Comparison of ENCODE assay signal across 16 cellular contexts in genomic region chr6:52253494-52253893, GRCh38. TPM values are rescaled to one million over a fixed set of nuclear protein-coding genes. Genes with fewer than 3 reads are reported as not detected.
DNase-seq lines count a peak whose midpoint lies in the region; ATAC-seq and TF ChIP-seq lines count a peak whose summit lies in the region.
"Had no signal": no experiment of that assay in that cellular context is flagged by ENCODE, and none has a peak within 500 bp of the region (broad histone marks: within the 10 kb centered on the region; RNA-seq: fewer than 3 reads in every experiment).

No MANE protein-coding gene starts in this region.

- H3K36me3 Mint-ChIP-seq in T-helper 17 cell (ENCODE audit: low read depth): peaks cover 10% of the 10 kb centered on the region
- H3K36me3 Mint-ChIP-seq: mesothelial cell of epicardium had no signal

- peaks cover 15% of the 10 kb centered on the region for H3K4me1 Mint-ChIP-seq in T-helper 17 cell

- H3K27me3 Mint-ChIP-seq in T-helper 17 cell: peaks cover 55% of the 10 kb centered on the region

- H3K4me3 Mint-ChIP-seq in T-helper 17 cell: peak overlapping the region; percentile 9
- H3K4me3 Mint-ChIP-seq: mesothelial cell of epicardium had no signal

- ATAC-seq in T-helper 17 cell (no peak), GM19463 (IDR thresholded peaks at IDR 0.05; ENCODE audit: unreplicated experiment) (no peak)

- no peaks in the 10 kb centered on the region for H3K9me3 ChIP-seq in T-helper 17 cell (ENCODE audit: control insufficient read depth, low read length, poor library complexity, severe bottlenecking)
- H3K9me3 ChIP-seq: BLaER1 treated with 17β-estradiol and CSF1 and Interleukin-3, amounts not matched to agents 10 nM and 100 nM; esophagus squamous epithelium; spleen had no signal

- DNase-seq in activated naive CD4-positive, alpha-beta T cell treated with Interleukin-2 at 50 U/mL for 16 hours: peak; percentile 41
- DNase-seq in activated naive CD4-positive, alpha-beta T cell (lab: John Stamatoyannopoulos, UW): no peak
- DNase-seq in T-helper 17 cell (no peak), fibroblast of mammary gland (ENCODE audit: low read depth) (peak; percentile 30), AML-193 (lab: John Stamatoyannopoulos, UW) (no peak), ACHN (no peak)
- peak; percentile 62 for DNase-seq in stimulated activated CD8-positive, alpha-beta memory T cell treated with anti-CD3 and anti-CD28 coated beads, Interleukin-4, amount 100 ng/mL, for 48 hours
- DNase-seq: activated CD4-positive, CD25-positive, alpha-beta regulatory T cell; esophagus squamous epithelium; NCI-H2171 treated with DMSO at 0.1 percent for 48 hours; spleen had no signal

- in situ Hi-C loops in ACHN (cut with HindIII; ENCODE audit: low pct_ligation_motif_present, low pct_unique_long_range_greater_than_20kb, low sequenced_read_pairs): no loop called here

- H3K27ac Mint-ChIP-seq in T-helper 17 cell: no peak overlapping the region
- H3K27ac Mint-ChIP-seq: mesothelial cell of epicardium had no signal

- no peak overlapping the region for H3K4me3 ChIP-seq in fibroblast of mammary gland (ENCODE audit: control insufficient read depth, low read depth, low read length)
- H3K4me3 ChIP-seq: BLaER1 treated with 17β-estradiol and CSF1 and Interleukin-3, amounts not matched to agents 10 nM and 100 nM; esophagus squamous epithelium; spleen had no signal

- TF ChIP-seq CTCF in fibroblast of mammary gland (conservative IDR thresholded peaks at IDR 0.05; ENCODE audit: control insufficient read depth, insufficient read depth, low read depth, low read length): no peak

RNA-seq across cellular contexts. Expression of gene IL17F, which starts 9.2 kb away (rescaled TPM):
- total RNA-seq in T-helper 17 cell: under 1 TPM; 0.35 to 0.68 TPM
- total RNA-seq: H4, mesothelial cell of epicardium, omental fat pad, spleen had no signal

RNA-seq across cellular contexts. Expression of gene MCM3, which starts 31.0 kb away (rescaled TPM):
- 10 to 100 TPM; 20.3 to 24.3 TPM for total RNA-seq in T-helper 17 cell

Comparison
In these comparisons a context has a peak if more than half of its experiments do, and no peak if none do; other contexts are left out.
1. DNase-seq: peak in activated naive CD4-positive, alpha-beta T cell treated with Interleukin-2 at 50 U/mL for 16 hours (single experiment), fibroblast of mammary gland (single experiment) and stimulated activated CD8-positive, alpha-beta memory T cell treated with anti-CD3 and anti-CD28 coated beads, Interleukin-4, amount 100 ng/mL, for 48 hours (single experiment); none in activated naive CD4-positive, alpha-beta T cell (0 of 4), T-helper 17 cell (0 of 3), AML-193 (0 of 2) and ACHN (single experiment).